ENCODE assay signal across 22 cellular contexts in the genomic region with DNA sequence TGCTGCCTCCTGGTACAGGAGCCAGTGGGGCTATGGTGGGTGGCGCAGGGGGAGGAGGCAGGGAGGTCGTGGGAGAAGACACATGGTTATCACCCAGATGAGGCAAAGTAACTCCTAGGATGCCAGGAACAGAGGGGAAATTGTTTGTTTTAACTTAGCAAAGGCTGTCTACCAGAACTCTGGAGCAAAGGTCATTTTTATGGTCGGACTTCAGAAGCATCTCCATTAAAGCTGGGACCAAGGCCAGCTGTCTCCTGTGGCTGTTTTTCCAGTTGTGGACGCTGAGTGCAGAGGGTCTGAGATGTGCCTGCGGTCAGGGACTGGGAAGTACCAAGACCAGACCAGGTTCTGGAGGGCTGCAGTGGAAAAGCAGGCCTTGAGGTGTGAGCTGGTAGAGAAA.
"Had no signal": no experiment of that assay in that cellular context is flagged by ENCODE, and none has a peak within 500 bp of the region (broad histone marks: within the 10 kb centered on the region; RNA-seq: fewer than 3 reads in every experiment).

No MANE protein-coding gene starts in this region.

- H3K27ac ChIP-seq: HL-60, SJCRH30 had no signal

- H3K4me1 ChIP-seq: SJCRH30 had no signal

- DNase-seq: KBM-7, MV-4-11, NCI-H1048, NCI-H1105, NCI-H1417, NCI-H1436 treated with DMSO at 0.1 percent for 48 hours, NCI-H1694, NCI-H1930, NCI-H2081, NCI-H2107, NCI-H226, NCI-H446, NCI-H510A, NCI-H524 treated with DMSO at 0.1 percent for 48 hours, NCI-H69, NCI-H774, RPMI8226, SHP77 treated with DMSO at 0.1 percent for 48 hours, SJCRH30 had no signal

- H3K27me3 ChIP-seq: SJCRH30 had no signal

- H3K36me3 ChIP-seq: SJCRH30 had no signal

- H3K4me3 ChIP-seq: SJCRH30 had no signal

- H3K9me3 ChIP-seq: SJCRH30 had no signal

- FAIRE-seq: HTR-8/SVneo, RCC 7860 had no signal
